8 cellular contexts compared by ENCODE assay signal in genomic region chr12:98418357-98419075, GRCh38.
DNase-seq lines count a peak whose midpoint lies in the region; ATAC-seq lines count a peak whose summit lies in the region.

No MANE protein-coding gene starts in this region.

- peaks cover 31% of the 10 kb centered on the region for H3K4me1 ChIP-seq in skeletal muscle satellite cell (ENCODE audit: control insufficient read depth, insufficient read depth, low read length)

- no peaks in the 10 kb centered on the region for H3K9me3 ChIP-seq in skeletal muscle satellite cell (replicated peaks; ENCODE audit: low read length)

- H3K27me3 ChIP-seq in skeletal muscle satellite cell (ENCODE audit: control insufficient read depth, insufficient read depth, low read length), result no peaks in the 10 kb centered on the region

- peak overlapping the region; percentile 49 for H3K4me3 ChIP-seq in skeletal muscle satellite cell (ENCODE audit: low read length)

- H3K9ac ChIP-seq in skeletal muscle satellite cell (ENCODE audit: low read depth, low read length), result peak overlapping the region; percentile 48

- ATAC-seq in GM19043 (IDR thresholded peaks at IDR 0.05; ENCODE audit: low read depth, unreplicated experiment), result peak; percentile 74
- peak; percentile 77 for ATAC-seq in HG03095 (IDR thresholded peaks at IDR 0.05; ENCODE audit: unreplicated experiment)

- H3K4me2 ChIP-seq in skeletal muscle satellite cell (ENCODE audit: low read length), result peak overlapping the region; percentile 84

- H3K36me3 ChIP-seq in skeletal muscle satellite cell (ENCODE audit: insufficient read depth, low read length), result no peaks in the 10 kb centered on the region

- DNase-seq in SK-N-DZ (ENCODE audit: low spot score) (peak; percentile 30), foreskin melanocyte (peak; percentile 67), NCI-H1105 (lab: John Stamatoyannopoulos, UW) (no peak), NCI-H1092 (lab: John Stamatoyannopoulos, UW) (no peak)
- no peak for DNase-seq in activated naive CD4-positive, alpha-beta T cell treated with Interleukin-2 at 50 U/mL for 16 hours

Comparison
In these comparisons a context has a peak if more than half of its experiments do, and no peak if none do; other contexts are left out.
1. DNase-seq: peak in SK-N-DZ (single experiment) and foreskin melanocyte (single experiment); none in NCI-H1105 (single experiment), activated naive CD4-positive, alpha-beta T cell treated with Interleukin-2 at 50 U/mL for 16 hours (single experiment) and NCI-H1092 (single experiment).